8 cellular contexts compared by ENCODE assay signal in genomic region chr20:46255440-46256104, GRCh38. TPM values are rescaled to one million over a fixed set of nuclear protein-coding genes. Genes with fewer than 3 reads are reported as not detected.
DNase-seq lines count a peak whose midpoint lies in the region; ATAC-seq lines count a peak whose summit lies in the region.

No MANE protein-coding gene starts in this region.

- no peak overlapping the region for H3K4me3 Mint-ChIP-seq in activated CD8-positive, alpha-beta memory T cell treated with anti-CD3 and anti-CD28 coated beads, Interleukin-2, amount 10 ng/mL, durations not matched to agents 7 days and 5 days

- no peaks in the 10 kb centered on the region for H3K36me3 Mint-ChIP-seq in activated CD8-positive, alpha-beta memory T cell treated with anti-CD3 and anti-CD28 coated beads, Interleukin-2, amount 10 ng/mL, durations not matched to agents 7 days and 5 days

- H4K91ac ChIP-seq in trophoblast cell (ENCODE audit: low read depth, low read length), result no peak overlapping the region

- H2AFZ ChIP-seq in trophoblast cell (ENCODE audit: insufficient read depth, low read length, poor library complexity), result no peak overlapping the region

- no peak overlapping the region for H2BK12ac ChIP-seq in trophoblast cell (ENCODE audit: low read length)

- no peak overlapping the region for H4K12ac ChIP-seq in trophoblast cell (ENCODE audit: low read depth, low read length)

- H2BK120ac ChIP-seq in trophoblast cell (ENCODE audit: insufficient read depth, low read length, poor library complexity), result no peak overlapping the region

- no peaks in the 10 kb centered on the region for H3K9me3 Mint-ChIP-seq in activated CD8-positive, alpha-beta memory T cell treated with anti-CD3 and anti-CD28 coated beads, Interleukin-2, amount 10 ng/mL, durations not matched to agents 7 days and 5 days (ENCODE audit: low read depth)

- DNase-seq in COR-L47 (lab: John Stamatoyannopoulos, UW) (peak; percentile 97), NCI-H1436 (lab: John Stamatoyannopoulos, UW) (peak; percentile 87), T-helper 9 cell (peak; percentile 2), kidney tubule cell (ENCODE audit: low spot score) (peak; percentile 94), trophoblast cell (no peak), MV-4-11 (lab: John Stamatoyannopoulos, UW) (no peak)
- DNase-seq in activated CD8-positive, alpha-beta memory T cell treated with anti-CD3 and anti-CD28 coated beads, Interleukin-2, amount 10 ng/mL, durations not matched to agents 7 days and 5 days, result no peak

- no peak overlapping the region for H2BK5ac ChIP-seq in trophoblast cell (ENCODE audit: low read depth, low read length, poor library complexity)

- no peak overlapping the region for H3K14ac ChIP-seq in trophoblast cell (ENCODE audit: low read length)

- no peak overlapping the region for H2AK5ac ChIP-seq in trophoblast cell (ENCODE audit: low read length)

- no peak overlapping the region for H3K27ac ChIP-seq in trophoblast cell (ENCODE audit: low read depth, low read length)

- no peaks in the 10 kb centered on the region for H3K36me3 ChIP-seq in trophoblast cell (ENCODE audit: control insufficient read depth in 1 of 2, insufficient read depth in 2 of 2, low read length in 2 of 2)

- H3K27ac Mint-ChIP-seq in activated CD8-positive, alpha-beta memory T cell treated with anti-CD3 and anti-CD28 coated beads, Interleukin-2, amount 10 ng/mL, durations not matched to agents 7 days and 5 days, result no peak overlapping the region

- no peak overlapping the region for H3K4ac ChIP-seq in trophoblast cell (ENCODE audit: low read depth, low read length)

- CTCF ChIA-PET in activated CD8-positive, alpha-beta memory T cell treated with anti-CD3 and anti-CD28 coated beads, Interleukin-2, amount 10 ng/mL, durations not matched to agents 7 days and 5 days (lab: Charles Lee), result no interaction called here

- H3K79me2 ChIP-seq in trophoblast cell (ENCODE audit: control insufficient read depth, insufficient read depth, low read length, poor library complexity), result no peaks in the 10 kb centered on the region

- H3K4me2 ChIP-seq in trophoblast cell (ENCODE audit: low read length), result no peak overlapping the region

- ATAC-seq in GM19324 (IDR thresholded peaks at IDR 0.05; ENCODE audit: low FRiP score, unreplicated experiment), result no peak
- no peak for ATAC-seq in activated CD8-positive, alpha-beta memory T cell treated with anti-CD3 and anti-CD28 coated beads, Interleukin-2, amount 10 ng/mL, durations not matched to agents 7 days and 5 days

- H3K27me3 Mint-ChIP-seq in activated CD8-positive, alpha-beta memory T cell treated with anti-CD3 and anti-CD28 coated beads, Interleukin-2, amount 10 ng/mL, durations not matched to agents 7 days and 5 days, result peaks cover 39% of the 10 kb centered on the region

- H4K8ac ChIP-seq in trophoblast cell (ENCODE audit: low read depth, low read length), result no peak overlapping the region

- no peaks in the 10 kb centered on the region for H3K79me1 ChIP-seq in trophoblast cell (ENCODE audit: low read length)

- no peaks in the 10 kb centered on the region for H3K4me1 Mint-ChIP-seq in activated CD8-positive, alpha-beta memory T cell treated with anti-CD3 and anti-CD28 coated beads, Interleukin-2, amount 10 ng/mL, durations not matched to agents 7 days and 5 days

- no peak overlapping the region for H3K9ac ChIP-seq in trophoblast cell (ENCODE audit: low read length)

- H3K9me3 ChIP-seq in trophoblast cell (ENCODE audit: insufficient read depth, low read depth, low read length), result peaks cover 2% of the 10 kb centered on the region

- no peaks in the 10 kb centered on the region for H3K4me1 ChIP-seq in trophoblast cell (ENCODE audit: control insufficient read depth in 1 of 2, insufficient read depth in 2 of 2, low read length in 2 of 2)

- no peak overlapping the region for H3K4me3 ChIP-seq in trophoblast cell (ENCODE audit: low read depth, low read length)

- no peak overlapping the region for H3K23ac ChIP-seq in trophoblast cell (ENCODE audit: low read length)

- peaks cover 18% of the 10 kb centered on the region for H3K27me3 ChIP-seq in trophoblast cell (ENCODE audit: insufficient read depth, low read length)

- WGBS in trophoblast cell (ENCODE audit: extremely low coverage, insufficient coverage, insufficient read length), result no CpG with 5 or more reads among the region's 8 CpGs

- no peak overlapping the region for H3K18ac ChIP-seq in trophoblast cell (ENCODE audit: low read length)

RNA-seq across cellular contexts. Expression of gene CDH22, which starts 52.7 kb away (rescaled TPM):
- 0.01 TPM in 1 of 2 replicates, not detected in the other for polyA plus RNA-seq in trophoblast cell (2013)
- not detected for total RNA-seq in activated CD8-positive, alpha-beta memory T cell treated with anti-CD3 and anti-CD28 coated beads, Interleukin-2, amount 10 ng/mL, durations not matched to agents 7 days and 5 days

Comparison
In these comparisons a context has a peak if more than half of its experiments do, and no peak if none do; other contexts are left out.
1. DNase-seq: peak in COR-L47 (single experiment), NCI-H1436 (single experiment), T-helper 9 cell (single experiment) and kidney tubule cell (single experiment); none in trophoblast cell (0 of 2), activated CD8-positive, alpha-beta memory T cell treated with anti-CD3 and anti-CD28 coated beads, Interleukin-2, amount 10 ng/mL, durations not matched to agents 7 days and 5 days (single experiment) and MV-4-11 (single experiment).